ENCODE assay signal across 11 cellular contexts in the genomic region with DNA sequence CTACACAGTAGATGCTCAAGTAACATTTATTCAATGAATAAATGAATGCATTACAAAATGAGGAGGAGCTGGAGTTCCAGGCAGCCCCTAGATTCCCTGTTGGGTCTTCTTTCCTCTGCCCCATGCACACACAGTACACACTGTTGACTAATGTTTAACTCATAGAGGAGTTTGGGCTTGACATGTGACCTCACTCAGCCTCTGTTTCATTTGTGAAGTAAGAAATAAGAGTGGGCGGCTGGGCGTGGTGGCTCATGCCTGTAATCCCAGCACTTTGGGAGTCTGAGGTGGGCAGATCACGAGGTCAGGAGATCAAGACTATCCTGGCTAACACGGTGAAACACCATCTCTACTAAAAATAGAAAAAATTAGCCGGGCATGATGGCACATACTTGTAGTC. TPM values are rescaled to one million over a fixed set of nuclear protein-coding genes. Genes with fewer than 3 reads are reported as not detected.
DNase-seq lines count a peak whose midpoint lies in the region; ATAC-seq and TF ChIP-seq lines count a peak whose summit lies in the region.
"Not testable (repeated sequence)": the region's sequence is repeated elsewhere in the genome, so short reads cannot be mapped to it uniquely, and the experiment has no call there.
"Had no signal": no experiment of that assay in that cellular context is flagged by ENCODE, and none has a peak within 500 bp of the region (broad histone marks: within the 10 kb centered on the region; RNA-seq: fewer than 3 reads in every experiment).

No MANE protein-coding gene starts in this region.

- not testable (repeated sequence) for H3K36me3 ChIP-seq in Caco-2 (ENCODE audit: control insufficient read depth, insufficient read depth, low read length); hepatocyte (replicated peaks; ENCODE audit: insufficient read depth, low read depth)

- BruUV-seq in Caco-2 (replicated peaks; lab: Mats Ljungman, UMichigan) = TSS peak; percentile 47
- not testable (repeated sequence) for BruUV-seq in MCF 10A (replicated peaks; lab: Mats Ljungman, UMichigan)

- H3K4me1 Mint-ChIP-seq in Caco-2 (ENCODE audit: low read depth, unreplicated experiment) = peaks cover 40% of the 10 kb centered on the region
- H3K4me1 Mint-ChIP-seq in MCF 10A (ENCODE audit: insufficient read depth, unreplicated experiment) = peaks cover 12% of the 10 kb centered on the region

- not testable (repeated sequence) for H3K27me3 ChIP-seq in Caco-2 (replicated peaks; ENCODE audit: control insufficient read depth, insufficient read depth, low read length); hepatocyte

- DNase-seq in Caco-2 (peak; percentile 65 to 82), RPMI7951 (ENCODE audit: low read depth) (peak; percentile 57), MCF 10A (ENCODE audit: unreplicated experiment) (peak; percentile 69), hepatocyte (ENCODE audit: low spot score) (peak; percentile 76), skeletal muscle cell (ENCODE audit: low read depth) (peak; percentile 67)

- not testable (repeated sequence) for H3K27me3 Mint-ChIP-seq in Caco-2 (ENCODE audit: insufficient read depth, unreplicated experiment); MCF 10A (ENCODE audit: insufficient read depth, unreplicated experiment)

- H3K36me3 Mint-ChIP-seq in Caco-2 (ENCODE audit: insufficient read depth, unreplicated experiment); MCF 10A (ENCODE audit: insufficient read depth, unreplicated experiment): not testable (repeated sequence)

- H3K4me2 ChIP-seq in hepatocyte = peak overlapping the region; percentile 57

- POLR2A ChIA-PET in Caco-2 (lab: Charles Lee) (interaction anchor here (1.7 kb wide), 1 partner anchor 45 kb away, joined by 9 read pairs; no protein-coding TSS in a partner anchor), MCF 10A (lab: Yijun Ruan, JAX) (interaction anchor here (2.9 kb wide), 1 partner anchor 10 kb away, joined by 12 read pairs; no protein-coding TSS in a partner anchor)

- CTCF ChIA-PET in Caco-2 (lab: Charles Lee) (interaction anchor here (0.6 to 3.9 kb wide), 8 partner anchors 10 to 324 kb away, joined by 3 to 41 read pairs (median 6); no protein-coding TSS in a partner anchor), MCF 10A (lab: Yijun Ruan, JAX) (interaction anchor here (0.7 to 3.1 kb wide), 2 partner anchors 10 to 11 kb away, joined by 3 to 12 read pairs; no protein-coding TSS in a partner anchor)

- not testable (repeated sequence) for H2AFZ ChIP-seq in hepatocyte

- not testable (repeated sequence) for H3K9me3 Mint-ChIP-seq in Caco-2 (ENCODE audit: unreplicated experiment); MCF 10A (ENCODE audit: unreplicated experiment)

- H4K20me1 ChIP-seq in hepatocyte (ENCODE audit: insufficient read depth, poor library complexity, severe bottlenecking) = not testable (repeated sequence)

- H3K4me3 Mint-ChIP-seq in Caco-2 (ENCODE audit: unreplicated experiment) = peak overlapping the region; percentile 61
- not testable (repeated sequence) for H3K4me3 Mint-ChIP-seq in MCF 10A (ENCODE audit: unreplicated experiment)

- H3K4me1 ChIP-seq in Caco-2 (peaks cover 61% of the 10 kb centered on the region), hepatocyte (ENCODE audit: insufficient read depth) (peaks cover 15% of the 10 kb centered on the region)

- intact Hi-C loops in Caco-2 (cut with micrococcal nuclease; ENCODE audit: unreplicated experiment); MCF 10A (cut with micrococcal nuclease): not testable (repeated sequence)

- H3K27ac ChIP-seq in hepatocyte = peak overlapping the region; percentile 74

- not testable (repeated sequence) for H3K9me2 ChIP-seq in hepatocyte (replicated peaks; ENCODE audit: insufficient read depth)

- TF ChIP-seq CTCF in Caco-2 (IDR thresholded peaks at IDR 0.05; ENCODE audit: insufficient read depth in 1 of 2, low read depth in 1 of 2, low read length in 1 of 2, severe bottlenecking in 1 of 2, unreplicated experiment in 1 of 2); MCF 10A (IDR thresholded peaks at IDR 0.05; ENCODE audit: unreplicated experiment); hepatocyte (IDR thresholded peaks at IDR 0.05; ENCODE audit: poor library complexity): not testable (repeated sequence)

- peaks cover 13% of the 10 kb centered on the region for H3K79me2 ChIP-seq in hepatocyte

- WGBS in hepatocyte (ENCODE audit: low lambda C conversion rate, missing lambda C conversion rate) = 73% methylated on average over 5 of the region's 5 CpGs

- not testable (repeated sequence) for H3K9me3 ChIP-seq in Caco-2; hepatocyte (ENCODE audit: low read depth)

- not testable (repeated sequence) for H3K4me3 ChIP-seq in Caco-2 (ENCODE audit: low read depth, low read length); hepatocyte; skeletal muscle cell (ENCODE audit: low read depth, low read length)

- H3K27ac Mint-ChIP-seq in Caco-2 (ENCODE audit: unreplicated experiment) (peak overlapping the region; percentile 70), MCF 10A (ENCODE audit: low read depth, unreplicated experiment) (peak overlapping the region; percentile 68)

- ATAC-seq in HG02759 (IDR thresholded peaks at IDR 0.05; ENCODE audit: unreplicated experiment) = peak; percentile 64

RNA-seq across cellular contexts. Expression of a gene that starts 1.0 kb away (rescaled TPM):
- total RNA-seq in Caco-2 (2022) = 15.4 and 17.1 TPM in 2 replicates
- total RNA-seq in RPMI7951 (2014; rRNA removed; shearing (Covaris generic)) = not detected in 2 replicates
- total RNA-seq in MCF 10A (2022) = not detected in 2 replicates
- total RNA-seq in hepatocyte = 6.5 and 8.8 TPM in 2 replicates
- 5.8 and 8.6 TPM in 2 replicates for polyA plus RNA-seq in hepatocyte
- total RNA-seq: aorta, GM23338, heart right ventricle, mesenteric fat pad, vagina had no signal
- polyA plus RNA-seq: GM23338 had no signal

RNA-seq across cellular contexts. Expression of a gene that starts 14.8 kb away (rescaled TPM):
- 24.7 and 29.9 TPM in 2 replicates for total RNA-seq in Caco-2 (2022)
- total RNA-seq in RPMI7951 (2014; rRNA removed; shearing (Covaris generic)) = 23.8 and 27.9 TPM in 2 replicates
- total RNA-seq in MCF 10A (2022) = 14.9 and 15.9 TPM in 2 replicates
- 15.4 and 18.2 TPM in 2 replicates for total RNA-seq in hepatocyte
- polyA plus RNA-seq in hepatocyte = 16.8 TPM in 2 replicates

RNA-seq across cellular contexts. Expression of a gene that starts 23.6 kb away (rescaled TPM):
- total RNA-seq in Caco-2 (2022) (6.0 and 6.4 TPM in 2 replicates), MCF 10A (2022) (not detected in 2 replicates), hepatocyte (6.4 and 6.5 TPM in 2 replicates)
- 0.39 and 0.48 TPM in 2 replicates for total RNA-seq in RPMI7951 (2014; rRNA removed; shearing (Covaris generic))
- polyA plus RNA-seq in hepatocyte = 4.6 and 5.1 TPM in 2 replicates

RNA-seq across cellular contexts. Expression of a gene that starts 32.3 kb away (rescaled TPM):
- total RNA-seq in Caco-2 (2022) (not detected in 2 replicates), MCF 10A (2022) (not detected in 2 replicates), hepatocyte (not detected in 2 replicates)
- total RNA-seq in RPMI7951 (2014; rRNA removed; shearing (Covaris generic)) = not detected in 2 replicates
- 0.10 and 0.56 TPM in 2 replicates for polyA plus RNA-seq in hepatocyte
- total RNA-seq: GM23338, mesenteric fat pad, vagina had no signal
- polyA plus RNA-seq: GM23338 had no signal

RNA-seq across cellular contexts. Expression of a gene that starts 54.5 kb away (rescaled TPM):
- total RNA-seq in Caco-2 (2022) (69.4 and 72.9 TPM in 2 replicates), MCF 10A (2022) (63.1 and 70.4 TPM in 2 replicates), hepatocyte (86.4 and 111 TPM in 2 replicates)
- 80.7 and 94.9 TPM in 2 replicates for total RNA-seq in RPMI7951 (2014; rRNA removed; shearing (Covaris generic))
- 138 and 149 TPM in 2 replicates for polyA plus RNA-seq in hepatocyte
